16 cellular contexts compared by ENCODE assay signal in genomic region chr5:34865131-34865530, GRCh38. TPM values are rescaled to one million over a fixed set of nuclear protein-coding genes. Genes with fewer than 3 reads are reported as not detected.
DNase-seq lines count a peak whose midpoint lies in the region; ATAC-seq and TF ChIP-seq lines count a peak whose summit lies in the region.
"Had no signal": no experiment of that assay in that cellular context is flagged by ENCODE, and none has a peak within 500 bp of the region (broad histone marks: within the 10 kb centered on the region; RNA-seq: fewer than 3 reads in every experiment).

No MANE protein-coding gene starts in this region.

- H3K27me3 ChIP-seq in GM23338 (ENCODE audit: insufficient read depth) = no peaks in the 10 kb centered on the region
- no peaks in the 10 kb centered on the region for H3K27me3 ChIP-seq in sigmoid colon

- TF ChIP-seq CTCF in GM23338 (conservative IDR thresholded peaks at IDR 0.05; ENCODE audit: low read depth in 2 of 2) = no peak
- TF ChIP-seq CTCF in WTC11 (IDR thresholded peaks at IDR 0.05) = no peak
- TF ChIP-seq CTCF in fibroblast of the aortic adventitia (IDR thresholded peaks at IDR 0.05; ENCODE audit: insufficient read depth, low read length) = no peak
- TF ChIP-seq CTCF in nephron (IDR thresholded peaks at IDR 0.05; ENCODE audit: unreplicated experiment in 3 of 3) = no peak
- TF ChIP-seq CTCF in sigmoid colon (IDR thresholded peaks at IDR 0.05) = no peak

- no peaks in the 10 kb centered on the region for H3K36me3 ChIP-seq in GM23338 (ENCODE audit: insufficient read depth)
- no peaks in the 10 kb centered on the region for H3K36me3 ChIP-seq in sigmoid colon

- POLR2A ChIA-PET in WTC11 (lab: Charles Lee) = no interaction called here

- TF ChIP-seq EP300 in sigmoid colon (IDR thresholded peaks at IDR 0.05) = no peak

- no peak for DNase-seq in GM23338 (ENCODE audit: low spot score)
- DNase-seq in WTC11 (ENCODE audit: low spot score) = no peak
- peak; percentile 14 for DNase-seq in fibroblast of the aortic adventitia (ENCODE audit: low read depth)
- no peak for DNase-seq in sigmoid colon
- DNase-seq: AML-193; Caco-2; CD4-positive, alpha-beta T cell; GOT3; H7 had no signal

- 0 out of 2 replicates have a peak overlapping the region, but pooled peaks have one; percentile 20 for H3K4me3 ChIP-seq in GM23338
- no peak overlapping the region for H3K4me3 ChIP-seq in fibroblast of the aortic adventitia (ENCODE audit: low read depth, low read length)
- H3K4me3 ChIP-seq in sigmoid colon = no peak overlapping the region
- H3K4me3 ChIP-seq: A549 had no signal

- H4K20me1 ChIP-seq in GM23338 (replicated peaks; ENCODE audit: insufficient read depth) = no peaks in the 10 kb centered on the region

- WGBS in sigmoid colon, 2 donors = 94 to 96% methylated on average over 2 of the region's 2 CpGs

- no peak overlapping the region for H2AFZ ChIP-seq in GM23338

- H3K4me1 Mint-ChIP-seq in GM23338 (peaks cover 58% of the 10 kb centered on the region), WTC11 (peaks cover 68% of the 10 kb centered on the region), nephron (peaks cover 36% of the 10 kb centered on the region)

- H3K9me3 ChIP-seq in sigmoid colon = no peaks in the 10 kb centered on the region
- H3K9me3 ChIP-seq: A549, Caco-2 had no signal

- H3K27me3 Mint-ChIP-seq in GM23338 (ENCODE audit: insufficient read depth, low read depth, poor library complexity) = no peaks in the 10 kb centered on the region
- no peaks in the 10 kb centered on the region; the same call in 1 of the 2 replicates for H3K27me3 Mint-ChIP-seq in WTC11 (ENCODE audit: low read depth)
- peaks cover 1% of the 10 kb centered on the region for H3K27me3 Mint-ChIP-seq in nephron (ENCODE audit: low read depth)
- H3K27me3 Mint-ChIP-seq: CD4-positive, alpha-beta T cell had no signal

- H3K4me1 ChIP-seq in GM23338 (ENCODE audit: insufficient read depth) (peaks cover 47% of the 10 kb centered on the region), sigmoid colon (no peaks in the 10 kb centered on the region)

- H3K36me3 Mint-ChIP-seq in GM23338 (ENCODE audit: low read depth) (peaks cover 3% of the 10 kb centered on the region; the same call in 2 of the 3 replicates), WTC11 (no peaks in the 10 kb centered on the region), nephron (ENCODE audit: low read depth) (no peaks in the 10 kb centered on the region)

- no peak for TF ChIP-seq POLR2A in sigmoid colon (IDR thresholded peaks at IDR 0.05)

- peak overlapping the region; percentile 50 for H3K4me2 ChIP-seq in GM23338
- H3K4me2 ChIP-seq: A549 had no signal

- no peaks in the 10 kb centered on the region for H3K79me2 ChIP-seq in GM23338 (replicated peaks; ENCODE audit: insufficient read depth)

- no peaks in the 10 kb centered on the region for H3K9me3 Mint-ChIP-seq in GM23338
- no peaks in the 10 kb centered on the region for H3K9me3 Mint-ChIP-seq in WTC11
- no peaks in the 10 kb centered on the region for H3K9me3 Mint-ChIP-seq in nephron
- H3K9me3 Mint-ChIP-seq: CD4-positive, alpha-beta T cell had no signal

- H3K9me2 ChIP-seq in GM23338 (ENCODE audit: insufficient read depth) = no peaks in the 10 kb centered on the region

- no peaks in the 10 kb centered on the region for H3F3A ChIP-seq in GM23338 (replicated peaks; ENCODE audit: low read depth)

- peak overlapping the region; percentile 98 for H3K27ac Mint-ChIP-seq in GM23338
- peak overlapping the region; percentile 98 for H3K27ac Mint-ChIP-seq in WTC11
- peak overlapping the region; percentile 12 to 66 (median 43) for H3K27ac Mint-ChIP-seq in nephron
- H3K27ac Mint-ChIP-seq: CD4-positive, alpha-beta T cell had no signal

- H3K27ac ChIP-seq in GM23338 (ENCODE audit: low read depth) (peak overlapping the region; percentile 89), sigmoid colon (no peak overlapping the region)
- H3K27ac ChIP-seq: 22Rv1, A549, C4-2B had no signal

- ATAC-seq in GM23338 = no peak
- no peak for ATAC-seq in WTC11
- no peak for ATAC-seq in GM18907 (IDR thresholded peaks at IDR 0.05; ENCODE audit: unreplicated experiment)
- no peak for ATAC-seq in GM21390 (IDR thresholded peaks at IDR 0.05; ENCODE audit: unreplicated experiment)
- ATAC-seq: A549 had no signal

- CTCF ChIA-PET in WTC11 (lab: Charles Lee) = interaction anchor here (0.5 to 1.6 kb wide), 2 partner anchors 138 to 930 kb away, joined by 4 to 5 read pairs; no protein-coding TSS in a partner anchor

- intact Hi-C loops in sigmoid colon (cut with DNase I) = no loop called here

- H3K4me3 Mint-ChIP-seq in GM23338 (peak overlapping the region; percentile 60), WTC11 (peak overlapping the region; percentile 25; the same call in 1 of the 2 replicates), nephron (no peak overlapping the region)
- H3K4me3 Mint-ChIP-seq: CD4-positive, alpha-beta T cell had no signal

TF ChIP-seq in GM23338, 12 proteins besides CTCF, POLR2A, EP300 and RAD21 (continues in another document):
- TF ChIP-seq POLR2AphosphoS5 (IDR thresholded peaks at IDR 0.05; ENCODE audit: low read depth) (no peak), JUNB (IDR thresholded peaks at IDR 0.05; ENCODE audit: unreplicated experiment) (no peak)

TF ChIP-seq in WTC11, 78 proteins besides CTCF, POLR2A, EP300 and RAD21 (continues in another document):
- TF ChIP-seq AR (CRISPR knock-in tag; IDR thresholded peaks at IDR 0.05) (no peak), ZNF532 (CRISPR knock-in tag; IDR thresholded peaks at IDR 0.05; ENCODE audit: borderline replicate concordance) (no peak)

RNA-seq across cellular contexts. Expression of gene TTC23L, which starts 26.2 kb away (rescaled TPM):
- 2.2 and 3.6 TPM in 2 replicates for total RNA-seq in GM23338 (2014; rRNA removed; shearing (Covaris generic))
- polyA plus RNA-seq in GM23338 (2016; fragmentation: Nextera tagmentation; extraction: Ambion mirVana) (1.1 and 2.3 TPM in 2 replicates), sigmoid colon (under 1 TPM in 1 of 3 donors, not detected in 2; 0.06 TPM)
- total RNA-seq in WTC11 (2021) (1.6 to 2.4 TPM (median 1.9 TPM) in 3 replicates), fibroblast of the aortic adventitia (ENCODE audit: low replicate concordance) (0.36 TPM in 1 of 2 replicates, not detected in the other), sigmoid colon (under 1 TPM in 3 of 4 donors, not detected in 1; 0.16 to 0.36 (median 0.28) TPM)
- polyA plus RNA-seq: BJ had no signal

RNA-seq across cellular contexts. Expression of gene RAD1, which starts 50.2 kb away (rescaled TPM):
- 39.3 and 43.4 TPM in 2 replicates for total RNA-seq in GM23338 (2014; rRNA removed; shearing (Covaris generic))
- polyA plus RNA-seq in GM23338 (2016; fragmentation: Nextera tagmentation; extraction: Ambion mirVana) (40.9 and 41.6 TPM in 2 replicates), sigmoid colon (10 to 100 TPM; 11.7 to 14.4 (median 13.6) TPM)
- total RNA-seq in WTC11 (2021) (28.4 to 33.4 TPM (median 28.5 TPM) in 3 replicates), fibroblast of the aortic adventitia (ENCODE audit: low replicate concordance) (14.7 and 38.6 TPM in 2 replicates), sigmoid colon (10 to 100 TPM; 15.8 to 25.8 (median 20.0) TPM)

RNA-seq across cellular contexts. Expression of gene BRIX1, which starts 50.4 kb away (rescaled TPM):
- total RNA-seq in GM23338 (2014; rRNA removed; shearing (Covaris generic)) = 69.2 and 72.6 TPM in 2 replicates
- polyA plus RNA-seq in GM23338 (2016; fragmentation: Nextera tagmentation; extraction: Ambion mirVana) = 137 and 171 TPM in 2 replicates
- total RNA-seq in WTC11 (2021) = 48.0 to 57.3 TPM (median 49.4 TPM) in 3 replicates
- 31.3 and 41.9 TPM in 2 replicates for total RNA-seq in fibroblast of the aortic adventitia (ENCODE audit: low replicate concordance)
- total RNA-seq in sigmoid colon = 10 to 100 TPM in 3 of 4 donors, 1 to 10 TPM in 1; 8.6 to 26.0 (median 20.3) TPM
- 10 to 100 TPM; 13.2 to 20.8 (median 14.3) TPM for polyA plus RNA-seq in sigmoid colon

Comparison
In these comparisons a context has a peak if more than half of its experiments do, and no peak if none do; other contexts are left out.
1. H3K27ac Mint-ChIP-seq: peak in every context shown above with its lines; median percentile 98 in GM23338; 98 in WTC11; 43 in nephron.
2. H3K4me3 Mint-ChIP-seq: peak in GM23338 (single experiment) and WTC11 (single experiment); none in nephron (0 of 3).